ENCODE assay signal across 16 cellular contexts in genomic region chr11:114615448-114616361, GRCh38. TPM values are rescaled to one million over a fixed set of nuclear protein-coding genes. Genes with fewer than 3 reads are reported as not detected.
DNase-seq lines count a peak whose midpoint lies in the region; FAIRE-seq and TF ChIP-seq lines count a peak whose summit lies in the region.
"Had no signal": no experiment of that assay in that cellular context is flagged by ENCODE, and none has a peak within 500 bp of the region (broad histone marks: within the 10 kb centered on the region; RNA-seq: fewer than 3 reads in every experiment).

No MANE protein-coding gene starts in this region.

- no peak overlapping the region for H3K27ac Mint-ChIP-seq in endodermal cell
- H3K27ac Mint-ChIP-seq: CD4-positive, alpha-beta memory T cell; GM23338 had no signal

- TF ChIP-seq CTCF in GM12865 (IDR thresholded peaks at IDR 0.05; ENCODE audit: insufficient read depth, low read depth, low read length, missing control alignments), result no peak
- TF ChIP-seq CTCF in endodermal cell (conservative IDR thresholded peaks at IDR 0.05), result no peak
- no peak for TF ChIP-seq CTCF in mammary epithelial cell (conservative IDR thresholded peaks at IDR 0.05 in 1 of 2, IDR thresholded peaks at IDR 0.05 in 1 of 2; ENCODE audit: extremely low read depth in 1 of 2, insufficient read depth in 1 of 2, low read depth in 1 of 2, low read length in 2 of 2)

- peaks cover 96% of the 10 kb centered on the region for H3K9me3 Mint-ChIP-seq in endodermal cell

- no peaks in the 10 kb centered on the region for H3K27me3 ChIP-seq in endodermal cell (ENCODE audit: control insufficient read depth, insufficient read depth, low read length, poor library complexity, severe bottlenecking)
- no peaks in the 10 kb centered on the region for H3K27me3 ChIP-seq in mammary epithelial cell (ENCODE audit: insufficient read depth, low read length)
- H3K27me3 ChIP-seq: BE2C had no signal

- no peaks in the 10 kb centered on the region for H3K79me2 ChIP-seq in mammary epithelial cell (ENCODE audit: insufficient read depth, low read length)

- H3K4me3 ChIP-seq in GM12865 (ENCODE audit: low read depth, low read length), result no peak overlapping the region
- peak overlapping the region; percentile 57 for H3K4me3 ChIP-seq in endodermal cell (ENCODE audit: low read length)
- no peak overlapping the region for H3K4me3 ChIP-seq in mammary epithelial cell (replicated peaks in 1 of 3; ENCODE audit: insufficient read depth in 1 of 3, low read depth in 2 of 3, low read length in 3 of 3)
- H3K4me3 ChIP-seq: GM23338 had no signal

- H3K9ac ChIP-seq in endodermal cell (ENCODE audit: extremely low read depth, low read length, poor library complexity, severe bottlenecking) (no peak overlapping the region), mammary epithelial cell (ENCODE audit: insufficient read depth, low read length) (no peak overlapping the region)

- 91 to 95% methylated on average over 17 of the region's 17 CpGs for WGBS in endodermal cell (ENCODE audit: insufficient coverage in 1 of 2, insufficient read length in 1 of 2), 2 experiments
- 61% methylated on average over 17 of the region's 17 CpGs for WGBS in mammary epithelial cell (ENCODE audit: low coverage, missing lambda C conversion rate)

- in situ Hi-C loops in mammary epithelial cell (cut with MboI; ENCODE audit: low sequenced_read_pairs in 2 of 2), result no loop called here

- no peaks in the 10 kb centered on the region for H3K36me3 Mint-ChIP-seq in endodermal cell (ENCODE audit: low read depth)
- H3K36me3 Mint-ChIP-seq: CD4-positive, alpha-beta memory T cell had no signal

- no peak overlapping the region for H3K27ac ChIP-seq in endodermal cell (ENCODE audit: low read depth, low read length)
- no peak overlapping the region for H3K27ac ChIP-seq in mammary epithelial cell (ENCODE audit: insufficient read depth, low read depth, low read length)
- H3K27ac ChIP-seq: C4-2B had no signal

- intact Hi-C loops in mammary epithelial cell (cut with micrococcal nuclease), result no loop called here
- intact Hi-C loops in cardiac septum (cut with DNase I), result no loop called here

- dilution Hi-C loops in mammary epithelial cell (cut with HindIII; ENCODE audit: low sequenced_read_pairs), result no loop called here

- H2AFZ ChIP-seq in mammary epithelial cell (ENCODE audit: low read depth, low read length), result no peak overlapping the region
- H2AFZ ChIP-seq: GM23338 had no signal

- H3K9me3 ChIP-seq in endodermal cell (ENCODE audit: control insufficient read depth, low read length) (peaks cover 95% of the 10 kb centered on the region), mammary epithelial cell (replicated peaks; ENCODE audit: insufficient read depth, low read length) (peaks cover 15% of the 10 kb centered on the region)

- DNase-seq in GM12865 (ENCODE audit: low read depth), result peak; percentile 86
- DNase-seq in GM19239 (ENCODE audit: insufficient read length, low spot score), result no peak
- no peak for DNase-seq in endodermal cell
- DNase-seq in urothelium cell line (ENCODE audit: low spot score), result no peak
- DNase-seq in activated naive CD4-positive, alpha-beta T cell (lab: John Stamatoyannopoulos, UW), result no peak
- DNase-seq in mammary epithelial cell, result no peak
- no peak for DNase-seq in cardiac septum (ENCODE audit: low spot score)
- DNase-seq: BE2C; CD4-positive, alpha-beta memory T cell; DMS79; H7; IMR-90 had no signal

- BruUV-seq in mammary epithelial cell (replicated peaks; lab: Mats Ljungman, UMichigan), result no TSS peak

- no peaks in the 10 kb centered on the region for H4K20me1 ChIP-seq in mammary epithelial cell (ENCODE audit: insufficient read depth, low read length)

- H3K4me1 ChIP-seq in endodermal cell (ENCODE audit: control insufficient read depth, insufficient read depth, low read length), result no peaks in the 10 kb centered on the region
- no peaks in the 10 kb centered on the region for H3K4me1 ChIP-seq in mammary epithelial cell (ENCODE audit: insufficient read depth, low read length)
- H3K4me1 ChIP-seq: BE2C had no signal

- FAIRE-seq in GM19239 (lab: Jason Lieb, UNC) (peak; percentile 23), urothelium cell line (lab: Jason Lieb, UNC) (peak; percentile 46)
- FAIRE-seq: A204.1 had no signal

- H3K36me3 ChIP-seq in endodermal cell (ENCODE audit: control insufficient read depth, insufficient read depth, low read length), result no peaks in the 10 kb centered on the region
- no peaks in the 10 kb centered on the region for H3K36me3 ChIP-seq in mammary epithelial cell (ENCODE audit: insufficient read depth, low read length)
- H3K36me3 ChIP-seq: BE2C had no signal

- no peaks in the 10 kb centered on the region for H3K4me1 Mint-ChIP-seq in endodermal cell
- H3K4me1 Mint-ChIP-seq: CD4-positive, alpha-beta memory T cell; GM23338 had no signal

- H3K27me3 Mint-ChIP-seq in endodermal cell (ENCODE audit: insufficient read depth), result no peaks in the 10 kb centered on the region
- H3K27me3 Mint-ChIP-seq: CD4-positive, alpha-beta memory T cell had no signal

- no peak overlapping the region for H3K4me3 Mint-ChIP-seq in endodermal cell
- H3K4me3 Mint-ChIP-seq: CD4-positive, alpha-beta memory T cell; GM23338 had no signal

- CTCF ChIA-PET in mammary epithelial cell (lab: Charles Lee; ENCODE audit: low non-redundant PET), result no interaction called here

- no peak overlapping the region for H3K4me2 ChIP-seq in mammary epithelial cell (ENCODE audit: insufficient read depth, low read depth, low read length)
- H3K4me2 ChIP-seq: GM23338 had no signal

RNA-seq across cellular contexts. Expression of gene NXPE4, which starts 20.1 kb away (rescaled TPM):
- total RNA-seq in endodermal cell (not detected), mammary epithelial cell (not detected), cardiac septum (not detected)
- polyA plus RNA-seq in endodermal cell (2013, experiment 1 of 2), result not detected
- not detected for polyA plus RNA-seq in endodermal cell (2013, experiment 2 of 2)
- polyA plus RNA-seq in mammary epithelial cell, result not detected
- polyA minus RNA-seq in mammary epithelial cell, result not detected
- total RNA-seq: CD4-positive, alpha-beta memory T cell; G401; GM23338; H7; IMR-90 had no signal
- polyA plus RNA-seq: CD4-positive, alpha-beta memory T cell; GM23338; IMR-90 had no signal

RNA-seq across cellular contexts. Expression of gene NXPE1, which starts 56.0 kb away (rescaled TPM):
- total RNA-seq in endodermal cell (not detected), mammary epithelial cell (not detected), cardiac septum (0.11 TPM)
- not detected for polyA plus RNA-seq in endodermal cell (2013, experiment 1 of 2)
- polyA plus RNA-seq in endodermal cell (2013, experiment 2 of 2), result not detected
- polyA plus RNA-seq in mammary epithelial cell, result not detected
- polyA minus RNA-seq in mammary epithelial cell, result not detected
- total RNA-seq: CD4-positive, alpha-beta memory T cell; G401; GM23338; H7; IMR-90 had no signal
- polyA plus RNA-seq: CD4-positive, alpha-beta memory T cell; GM23338; IMR-90 had no signal
